Comparison of ENCODE assay signal across 25 cellular contexts in genomic region chr2:14417586-14417985, GRCh38.
A peak's percentile ranks its signal among the peaks of the same experiment; 100 is the strongest.
DNase-seq lines count a peak whose midpoint lies in the region; ATAC-seq, FAIRE-seq and TF ChIP-seq lines count a peak whose summit lies in the region.
"Had no signal": no experiment of that assay in that cellular context is flagged by ENCODE, and none has a peak within 500 bp of the region (broad histone marks: within the 10 kb centered on the region; RNA-seq: fewer than 3 reads in every experiment).

No MANE protein-coding gene starts in this region.

- H4K20me1 ChIP-seq in keratinocyte (ENCODE audit: control insufficient read depth, extremely low read depth, insufficient read depth, low read length) = no peaks in the 10 kb centered on the region
- H4K20me1 ChIP-seq: BLaER1 treated with 17β-estradiol and CSF1 and Interleukin-3, amounts not matched to agents 10 nM and 100 nM had no signal

- no peak for ATAC-seq in GM19328 (IDR thresholded peaks at IDR 0.05; ENCODE audit: unreplicated experiment)
- ATAC-seq: GM23338 had no signal

- no peaks in the 10 kb centered on the region for H3K36me3 ChIP-seq in keratinocyte (ENCODE audit: control insufficient read depth in 2 of 2, extremely low read depth in 1 of 2, insufficient read depth in 2 of 2, low read length in 2 of 2)
- H3K36me3 ChIP-seq in H7 (replicated peaks; ENCODE audit: control insufficient read depth, insufficient read depth, low read length) = no peaks in the 10 kb centered on the region
- H3K36me3 ChIP-seq: BLaER1 treated with 17β-estradiol and CSF1 and Interleukin-3, amounts not matched to agents 10 nM and 100 nM; Peyer's patch had no signal

- no peaks in the 10 kb centered on the region for H3K27me3 ChIP-seq in keratinocyte (ENCODE audit: control insufficient read depth, extremely low read depth, insufficient read depth, low read length)
- no peaks in the 10 kb centered on the region for H3K27me3 ChIP-seq in H7 (ENCODE audit: control insufficient read depth, insufficient read depth, low read length)
- H3K27me3 ChIP-seq: BLaER1 treated with 17β-estradiol and CSF1 and Interleukin-3, amounts not matched to agents 10 nM and 100 nM; Peyer's patch had no signal

- H2AFZ ChIP-seq in keratinocyte (ENCODE audit: control insufficient read depth, low read length) = peak overlapping the region; percentile 1
- H2AFZ ChIP-seq: GM23338 had no signal

- H3K4me1 ChIP-seq in keratinocyte (ENCODE audit: control insufficient read depth, extremely low read depth, insufficient read depth, low read length) = peaks cover 10% of the 10 kb centered on the region
- H3K4me1 ChIP-seq: Peyer's patch had no signal

- H3K79me2 ChIP-seq in keratinocyte (ENCODE audit: control insufficient read depth, insufficient read depth, low read length) = no peaks in the 10 kb centered on the region

- dilution Hi-C loops in keratinocyte (cut with MboI; ENCODE audit: extremely low pct_ligation_motif_present, low sequenced_read_pairs) = no loop called here

- H3K4me3 ChIP-seq in keratinocyte (ENCODE audit: control insufficient read depth in 2 of 3, extremely low read depth in 1 of 3, insufficient read depth in 2 of 3, low read depth in 1 of 3, low read length in 3 of 3) (no peak overlapping the region), H7 (ENCODE audit: insufficient read depth, low read depth, low read length) (no peak overlapping the region)
- H3K4me3 ChIP-seq: BLaER1 treated with 17β-estradiol and CSF1 and Interleukin-3, amounts not matched to agents 10 nM and 100 nM; GM23338; Peyer's patch; SK-N-MC had no signal

- peak; percentile 4 for DNase-seq in RPMI7951 (ENCODE audit: low read depth)
- DNase-seq in caudate nucleus (lab: John Stamatoyannopoulos, UW) = no peak
- no peak for DNase-seq in keratinocyte (ENCODE audit: low read depth, low spot score)
- no peak for DNase-seq in erythroblast (lab: John Stamatoyannopoulos, UW)
- DNase-seq in NCI-H2107 (lab: John Stamatoyannopoulos, UW) = no peak
- DNase-seq in H7 = no peak
- DNase-seq: AML-193; CD4-positive, alpha-beta T cell; KBM-7; NCI-H1105 treated with DMSO at 0.1 percent for 48 hours; NCI-H146; NCI-H2029; NCI-H2227 treated with DMSO at 0.1 percent for 48 hours; NCI-H510A; NCI-H69; OCI-M1; Peyer's patch; SIG-M5 had no signal

- H3K4me2 ChIP-seq in keratinocyte (ENCODE audit: control insufficient read depth, extremely low read depth, insufficient read depth, low read depth, low read length) = no peak overlapping the region
- H3K4me2 ChIP-seq: GM23338 had no signal

- H3K9me1 ChIP-seq in keratinocyte (ENCODE audit: control insufficient read depth, extremely low read depth, insufficient read depth, low read length) = no peaks in the 10 kb centered on the region

- no peaks in the 10 kb centered on the region for H3K9me3 ChIP-seq in keratinocyte (ENCODE audit: control insufficient read depth, low read depth, low read length)
- H3K9me3 ChIP-seq: Peyer's patch had no signal

- TF ChIP-seq CTCF in keratinocyte (optimal IDR thresholded peaks at IDR 0.05 in 1 of 3, IDR thresholded peaks at IDR 0.05 in 1 of 3, conservative IDR thresholded peaks at IDR 0.05 in 1 of 3; ENCODE audit: extremely low read depth in 1 of 3, insufficient read depth in 2 of 3, low read length in 3 of 3) = no peak

- H3K9ac ChIP-seq in keratinocyte (ENCODE audit: control insufficient read depth, extremely low read depth, insufficient read depth, low read length) = no peak overlapping the region
- H3K9ac ChIP-seq: BLaER1 treated with 17β-estradiol and CSF1 and Interleukin-3, amounts not matched to agents 10 nM and 100 nM had no signal

- no peak for FAIRE-seq in keratinocyte (lab: Jason Lieb, UNC)
- FAIRE-seq: A204.1, D721Med, GM18507 had no signal

- TF ChIP-seq POLR2A in erythroblast (IDR thresholded peaks at IDR 0.05; ENCODE audit: low read length) = no peak

- H3K27ac ChIP-seq in caudate nucleus (ENCODE audit: low read depth, low read length) = peak overlapping the region; percentile 44
- no peak overlapping the region for H3K27ac ChIP-seq in keratinocyte (ENCODE audit: control insufficient read depth, insufficient read depth, low read length)
- H3K27ac ChIP-seq: Peyer's patch, SK-N-MC had no signal
